Comparison of ENCODE assay signal across 8 cellular contexts in the genomic region with DNA sequence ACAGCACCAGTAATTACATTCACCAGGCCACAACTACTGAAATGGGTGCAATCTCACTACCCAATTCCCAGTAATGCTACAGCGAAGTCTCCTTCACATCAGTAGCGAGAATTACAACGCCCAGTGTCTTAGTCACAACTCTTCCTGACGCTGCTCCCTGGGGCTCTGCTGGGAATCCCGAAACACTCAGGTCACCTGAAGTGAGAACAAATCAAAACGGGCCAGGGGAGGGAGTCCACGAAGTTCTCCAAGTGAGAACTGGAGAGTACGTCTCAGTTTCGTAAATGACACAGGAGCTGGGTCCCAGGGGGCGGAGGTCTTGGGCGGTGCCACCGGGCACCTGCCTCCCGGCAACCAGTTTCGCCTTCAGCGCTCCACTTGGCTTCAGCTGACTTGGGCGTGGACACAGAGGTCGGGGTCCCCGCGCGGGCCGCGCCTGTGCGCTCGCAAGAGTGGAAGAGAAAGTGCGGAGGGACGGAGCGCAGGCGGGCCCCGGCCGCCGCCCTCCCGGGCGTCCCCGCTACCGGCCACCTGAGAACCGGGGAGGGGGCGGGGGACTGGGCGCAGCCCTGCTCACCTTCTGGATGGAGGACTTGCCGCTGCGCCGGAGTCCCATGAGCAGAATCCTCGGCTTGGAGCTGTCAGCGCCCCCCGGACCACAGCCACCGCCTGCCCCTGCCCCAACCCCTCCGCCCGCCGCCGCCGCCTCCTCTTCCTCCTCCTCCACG. TPM values are rescaled to one million over a fixed set of nuclear protein-coding genes. Genes with fewer than 3 reads are reported as not detected.
A peak's percentile ranks its signal among the peaks of the same experiment; 100 is the strongest.
DNase-seq lines count a peak whose midpoint lies in the region; ATAC-seq and TF ChIP-seq lines count a peak whose summit lies in the region.

No MANE protein-coding gene starts in this region.

- no peak for TF ChIP-seq CTCF in AG04449 (IDR thresholded peaks at IDR 0.05; ENCODE audit: insufficient read depth, low read length, missing control alignments)
- TF ChIP-seq CTCF in fibroblast of villous mesenchyme (IDR thresholded peaks at IDR 0.05; ENCODE audit: insufficient read depth, low read depth, low read length) = no peak
- no peak for TF ChIP-seq CTCF in neural crest cell (conservative IDR thresholded peaks at IDR 0.05)
- TF ChIP-seq CTCF in testis (IDR thresholded peaks at IDR 0.05) = no peak

- peak overlapping the region; percentile 88 to 92 for H3K27ac ChIP-seq in testis

- H3K9me3 Mint-ChIP-seq in activated T-helper 2 cell treated with anti-CD3 and anti-CD28 coated beads, Interferon-gamma antibody, Interleukin-2, Interleukin-4, amounts not matched to agents 10 μg/mL and 5 μg/mL and 100 μg/mL, durations not matched to agents 14 hours and 24 hours and 36 hours = no peaks in the 10 kb centered on the region
- no peaks in the 10 kb centered on the region for H3K9me3 Mint-ChIP-seq in neural crest cell

- H3K4me3 ChIP-seq in AG04449 (ENCODE audit: low read depth, low read length) (peak overlapping the region; percentile 77), fibroblast of villous mesenchyme (ENCODE audit: low read depth, low read length) (peak overlapping the region; percentile 84), testis (peak overlapping the region; percentile 92 to 98)

- no peaks in the 10 kb centered on the region for H3K27me3 Mint-ChIP-seq in activated T-helper 2 cell treated with anti-CD3 and anti-CD28 coated beads, Interferon-gamma antibody, Interleukin-2, Interleukin-4, amounts not matched to agents 10 μg/mL and 5 μg/mL and 100 μg/mL, durations not matched to agents 14 hours and 24 hours and 36 hours (ENCODE audit: low read depth)
- no peaks in the 10 kb centered on the region for H3K27me3 Mint-ChIP-seq in neural crest cell (ENCODE audit: low read depth)

- no peaks in the 10 kb centered on the region for H3K36me3 ChIP-seq in testis (ENCODE audit: low read depth, missing control alignments)

- peaks cover 23% of the 10 kb centered on the region for H3K4me1 Mint-ChIP-seq in activated T-helper 2 cell treated with anti-CD3 and anti-CD28 coated beads, Interferon-gamma antibody, Interleukin-2, Interleukin-4, amounts not matched to agents 10 μg/mL and 5 μg/mL and 100 μg/mL, durations not matched to agents 14 hours and 24 hours and 36 hours (ENCODE audit: low read depth)
- H3K4me1 Mint-ChIP-seq in neural crest cell = peaks cover 54% of the 10 kb centered on the region

- peak overlapping the region; percentile 92 for H3K4me3 Mint-ChIP-seq in activated T-helper 2 cell treated with anti-CD3 and anti-CD28 coated beads, Interferon-gamma antibody, Interleukin-2, Interleukin-4, amounts not matched to agents 10 μg/mL and 5 μg/mL and 100 μg/mL, durations not matched to agents 14 hours and 24 hours and 36 hours (ENCODE audit: low read depth)
- H3K4me3 Mint-ChIP-seq in neural crest cell = peak overlapping the region; percentile 93

- ATAC-seq in GM18867 (IDR thresholded peaks at IDR 0.05; ENCODE audit: unreplicated experiment) = peak; percentile 33
- peak; percentile 19 for ATAC-seq in HG03095 (IDR thresholded peaks at IDR 0.05; ENCODE audit: unreplicated experiment)

- CTCF ChIA-PET in AG04449 (lab: Yijun Ruan, JAX) = interaction anchor here (1.5 to 3.9 kb wide), 2 partner anchors 10 to 233 kb away, joined by 5 to 13 read pairs; no protein-coding TSS in a partner anchor

- peaks cover 15% of the 10 kb centered on the region for H3K4me1 ChIP-seq in testis

- intact Hi-C loops in activated T-helper 2 cell treated with anti-CD3 and anti-CD28 coated beads, Interferon-gamma antibody, Interleukin-2, Interleukin-4, amounts not matched to agents 10 μg/mL and 5 μg/mL and 100 μg/mL, durations not matched to agents 14 hours and 24 hours and 36 hours (cut with micrococcal nuclease) = loop anchor here (1.0 to 10.0 kb wide), 3 partner anchors 14 to 1264 kb away; partner anchors contain the start of genes GNL2 and MYCBP
- intact Hi-C loops in testis (cut with DNase I; ENCODE audit: low total_unique reads) = no loop called here

- WGBS in testis, 2 donors = 0 to 2% methylated on average over 20 to 50 of the region's 51 CpGs

- no peaks in the 10 kb centered on the region for H3K9me3 ChIP-seq in testis

- peak overlapping the region; percentile 82 for H3K27ac Mint-ChIP-seq in activated T-helper 2 cell treated with anti-CD3 and anti-CD28 coated beads, Interferon-gamma antibody, Interleukin-2, Interleukin-4, amounts not matched to agents 10 μg/mL and 5 μg/mL and 100 μg/mL, durations not matched to agents 14 hours and 24 hours and 36 hours
- no peak overlapping the region for H3K27ac Mint-ChIP-seq in neural crest cell (ENCODE audit: unreplicated experiment)

- DNase-seq in AG04449 (ENCODE audit: low read depth, low spot score) (no peak), NOMO-1 treated with dmso at 0.1 percent for 144 hours (lab: John Stamatoyannopoulos, UW; ENCODE audit: unreplicated experiment) (peak; percentile 20), fibroblast of villous mesenchyme (ENCODE audit: low read depth) (peak; percentile 73), neural crest cell (ENCODE audit: low read depth, low spot score) (no peak), testis (peak; percentile 53)
- peak; percentile 53 for DNase-seq in activated T-helper 2 cell treated with anti-CD3 and anti-CD28 coated beads, Interferon-gamma antibody, Interleukin-2, Interleukin-4, amounts not matched to agents 10 μg/mL and 5 μg/mL and 100 μg/mL, durations not matched to agents 14 hours and 24 hours and 36 hours (ENCODE audit: low spot score)

- H3K36me3 Mint-ChIP-seq in activated T-helper 2 cell treated with anti-CD3 and anti-CD28 coated beads, Interferon-gamma antibody, Interleukin-2, Interleukin-4, amounts not matched to agents 10 μg/mL and 5 μg/mL and 100 μg/mL, durations not matched to agents 14 hours and 24 hours and 36 hours (ENCODE audit: low read depth) = peaks cover 40% of the 10 kb centered on the region
- no peaks in the 10 kb centered on the region for H3K36me3 Mint-ChIP-seq in neural crest cell (ENCODE audit: low read depth)

- H3K27me3 ChIP-seq in testis = no peaks in the 10 kb centered on the region

- TF ChIP-seq POLR2A in testis (IDR thresholded peaks at IDR 0.05) = no peak

- POLR2A ChIA-PET in AG04449 (lab: Yijun Ruan, JAX) = no interaction called here

RNA-seq across cellular contexts. Expression of gene RRAGC, which starts 0.6 kb away (rescaled TPM):
- 13.3 and 14.2 TPM in 2 replicates for total RNA-seq in activated T-helper 2 cell treated with anti-CD3 and anti-CD28 coated beads, Interferon-gamma antibody, Interleukin-2, Interleukin-4, amounts not matched to agents 10 μg/mL and 5 μg/mL and 100 μg/mL, durations not matched to agents 14 hours and 24 hours and 36 hours
- total RNA-seq in fibroblast of villous mesenchyme (21.2 and 25.1 TPM in 2 replicates), neural crest cell (21.0 and 24.1 TPM in 2 replicates), testis (10 to 100 TPM; 25.2 to 29.5 TPM)
- polyA plus RNA-seq in testis (ENCODE audit: insufficient read depth, low read depth, low replicate concordance) = 40.3 TPM

RNA-seq across cellular contexts. Expression of gene MYCBP, which starts 14.2 kb away (rescaled TPM):
- total RNA-seq in activated T-helper 2 cell treated with anti-CD3 and anti-CD28 coated beads, Interferon-gamma antibody, Interleukin-2, Interleukin-4, amounts not matched to agents 10 μg/mL and 5 μg/mL and 100 μg/mL, durations not matched to agents 14 hours and 24 hours and 36 hours = 31.7 and 34.9 TPM in 2 replicates
- 6.1 and 11.2 TPM in 2 replicates for total RNA-seq in fibroblast of villous mesenchyme
- total RNA-seq in neural crest cell = 15.0 and 20.7 TPM in 2 replicates
- total RNA-seq in testis = 10 to 100 TPM; 18.5 to 24.3 TPM
- polyA plus RNA-seq in testis (ENCODE audit: insufficient read depth, low read depth, low replicate concordance) = 53.0 TPM

RNA-seq across cellular contexts. Expression of gene GJA9, which starts 22.4 kb away (rescaled TPM):
- total RNA-seq in activated T-helper 2 cell treated with anti-CD3 and anti-CD28 coated beads, Interferon-gamma antibody, Interleukin-2, Interleukin-4, amounts not matched to agents 10 μg/mL and 5 μg/mL and 100 μg/mL, durations not matched to agents 14 hours and 24 hours and 36 hours = not detected in 2 replicates
- total RNA-seq in fibroblast of villous mesenchyme (not detected in 2 replicates), neural crest cell (not detected in 2 replicates), testis (1 to 10 TPM in 1 of 2 donors, under 1 TPM in 1; 0.19 to 1.0 TPM)
- 3.4 TPM for polyA plus RNA-seq in testis (ENCODE audit: insufficient read depth, low read depth, low replicate concordance)

Comparison
In these comparisons a context has a peak if more than half of its experiments do, and no peak if none do; other contexts are left out.
1. DNase-seq: peak in NOMO-1 treated with dmso at 0.1 percent for 144 hours (single experiment), activated T-helper 2 cell treated with anti-CD3 and anti-CD28 coated beads, Interferon-gamma antibody, Interleukin-2, Interleukin-4, amounts not matched to agents 10 μg/mL and 5 μg/mL and 100 μg/mL, durations not matched to agents 14 hours and 24 hours and 36 hours (single experiment), fibroblast of villous mesenchyme (single experiment) and testis (single experiment); none in AG04449 (single experiment) and neural crest cell (single experiment).
2. Peak in every context shown above with its lines, with median percentiles within 50 percentile points of each other: H3K4me3 ChIP-seq.